Comparison of ENCODE assay signal across 22 cellular contexts in the genomic region with DNA sequence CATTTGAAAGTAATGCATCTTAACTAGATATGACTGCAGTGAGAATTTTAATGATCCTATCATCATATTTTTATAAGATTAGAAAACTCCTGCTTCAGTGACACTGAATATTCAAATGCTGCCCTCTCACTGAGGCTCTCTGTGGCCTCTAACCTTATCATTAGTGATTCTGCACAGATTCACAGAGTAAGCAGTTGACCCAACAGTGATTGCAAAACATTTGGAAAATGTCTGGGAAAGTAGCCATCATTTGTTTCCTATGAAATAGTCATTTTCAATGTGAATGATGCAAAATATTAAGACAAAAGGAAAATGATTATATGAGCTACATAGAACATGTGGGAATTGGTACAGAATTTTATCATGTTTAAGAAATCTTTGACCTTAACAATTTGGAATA.
A peak's percentile ranks its signal among the peaks of the same experiment; 100 is the strongest.
DNase-seq lines count a peak whose midpoint lies in the region; ATAC-seq and TF ChIP-seq lines count a peak whose summit lies in the region.
"Had no signal": no experiment of that assay in that cellular context is flagged by ENCODE, and none has a peak within 500 bp of the region (broad histone marks: within the 10 kb centered on the region; RNA-seq: fewer than 3 reads in every experiment).

No MANE protein-coding gene starts in this region.

- no peaks in the 10 kb centered on the region for H3K9me3 ChIP-seq in body of pancreas
- H3K9me3 ChIP-seq: SJSA1, transverse colon had no signal

- TF ChIP-seq POLR2A in body of pancreas (IDR thresholded peaks at IDR 0.05), result no peak

- ATAC-seq in left cardiac atrium (peak; percentile 41 to 47), left ventricle myocardium superior (peak; percentile 60), HG03439 (IDR thresholded peaks at IDR 0.05; ENCODE audit: unreplicated experiment) (no peak), body of pancreas (no peak)
- ATAC-seq: activated naive CD4-positive, alpha-beta T cell treated with anti-CD3 and anti-CD28 coated beads, Interleukin-2, amount 50 U/mL, for 72 hours; T-cell had no signal

- no peak overlapping the region for H3K27ac ChIP-seq in body of pancreas
- H3K27ac ChIP-seq: neural progenitor cell, SJSA1, stomach, transverse colon had no signal

- H3K36me3 ChIP-seq in body of pancreas (replicated peaks in 1 of 2; ENCODE audit: insufficient read depth in 1 of 2, low read depth in 2 of 2), result no peaks in the 10 kb centered on the region
- H3K36me3 ChIP-seq: neural progenitor cell, SJSA1, stomach, transverse colon had no signal

- H3K4me3 ChIP-seq in body of pancreas, result no peak overlapping the region
- H3K4me3 ChIP-seq: neural progenitor cell, SJSA1, stomach, transverse colon had no signal

- no peaks in the 10 kb centered on the region for H3K27me3 ChIP-seq in body of pancreas
- H3K27me3 ChIP-seq: neural progenitor cell, SJSA1, stomach, transverse colon had no signal

- no peaks in the 10 kb centered on the region for H3K4me1 ChIP-seq in body of pancreas
- H3K4me1 ChIP-seq: neural progenitor cell, SJSA1, stomach, transverse colon had no signal

- intact Hi-C loops in left cardiac atrium (cut with DNase I) (no loop called here), cardiac septum (cut with DNase I) (no loop called here), left ventricle myocardium superior (cut with micrococcal nuclease) (no loop called here), body of pancreas (cut with DNase I) (no loop called here)

- no peak for TF ChIP-seq CTCF in body of pancreas (IDR thresholded peaks at IDR 0.05)

- DNase-seq in left cardiac atrium (no peak), cardiac septum (ENCODE audit: low spot score) (no peak), amniotic epithelial cell (ENCODE audit: low read depth) (peak; percentile 80), left ventricle myocardium superior (no peak), SIG-M5 treated with dmso at 0.1 percent for 504 hours (lab: John Stamatoyannopoulos, UW; ENCODE audit: unreplicated experiment) (no peak), body of pancreas (no peak), COLO829 (ENCODE audit: low spot score) (no peak)
- DNase-seq: activated CD4-positive, alpha-beta T cell treated with anti-CD3 and anti-CD28 coated beads, Interleukin-2, amount 50 U/mL, for 4 hours; activated CD4-positive, CD25-positive, alpha-beta regulatory T cell; C1 segment of cervical spinal cord; DND-41; islet precursor cell; NCI-H2171; NCI-H524; NK-92 treated with Interleukin-12 subunit alpha and Interleukin-12 subunit beta, amount 100 ng/mL, for 24 hours; stomach; T-cell; transverse colon had no signal

Comparison
In these comparisons a context has a peak if more than half of its experiments do, and no peak if none do; other contexts are left out.
1. ATAC-seq: peak in left cardiac atrium (2 of 2) and left ventricle myocardium superior (single experiment); none in HG03439 (single experiment) and body of pancreas (single experiment).